In the genomic region with DNA sequence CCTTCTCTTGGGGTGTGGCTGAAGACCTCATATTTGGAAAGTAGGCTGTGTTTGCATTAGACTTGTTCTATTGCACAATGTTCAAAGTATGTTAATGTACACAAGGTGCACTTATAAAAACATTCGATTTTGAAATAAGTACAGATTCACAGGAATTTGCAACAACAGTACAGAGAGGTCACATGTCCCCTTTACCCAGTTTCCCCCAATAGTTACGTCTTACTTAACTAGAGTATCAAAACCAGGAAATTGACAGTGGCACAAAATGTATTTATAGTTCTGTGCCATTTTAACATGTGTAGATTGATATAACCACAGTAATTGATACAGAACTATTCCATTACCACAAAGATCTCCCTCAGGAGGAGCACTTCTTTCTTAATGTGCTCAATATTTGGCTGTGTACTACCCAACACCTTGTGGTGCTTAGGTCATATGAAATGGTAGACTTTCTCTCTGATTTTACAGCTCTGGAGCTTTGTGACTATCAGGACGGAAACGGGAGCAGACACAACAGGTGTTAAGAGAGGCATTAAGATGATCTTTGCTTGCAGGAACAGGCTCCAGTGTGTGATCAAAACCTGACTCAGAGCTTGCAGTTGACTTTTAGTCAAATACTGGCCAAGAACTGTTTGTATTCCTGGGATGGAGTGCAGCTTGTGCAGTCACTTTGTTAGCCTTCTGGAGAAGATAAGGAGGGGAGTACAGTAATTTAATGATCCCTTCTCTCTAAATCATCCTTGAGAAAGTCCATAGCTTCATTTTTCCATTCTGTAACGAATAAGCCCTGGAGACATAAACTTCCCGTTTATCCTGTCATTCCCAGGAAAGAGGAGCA, we compare ENCODE assay signal across 12 cellular contexts. TPM values are rescaled to one million over a fixed set of nuclear protein-coding genes. Genes with fewer than 3 reads are reported as not detected.
DNase-seq lines count a peak whose midpoint lies in the region; ATAC-seq and TF ChIP-seq lines count a peak whose summit lies in the region.
"Had no signal": no experiment of that assay in that cellular context is flagged by ENCODE, and none has a peak within 500 bp of the region (broad histone marks: within the 10 kb centered on the region; RNA-seq: fewer than 3 reads in every experiment).

No MANE protein-coding gene starts in this region.

- peaks cover 14% of the 10 kb centered on the region for H3K27me3 Mint-ChIP-seq in nephron (ENCODE audit: low read depth)
- peaks cover 0 to 2% (median 1%) of the 10 kb centered on the region in 3 donors for H3K27me3 Mint-ChIP-seq in CD14-positive monocyte (ENCODE audit: low read depth in 3 of 3)
- H3K27me3 Mint-ChIP-seq: effector memory CD8-positive, alpha-beta T cell had no signal

- TF ChIP-seq CTCF in coronary artery (IDR thresholded peaks at IDR 0.05): no peak
- no peak for TF ChIP-seq CTCF in nephron (IDR thresholded peaks at IDR 0.05; ENCODE audit: unreplicated experiment in 3 of 3)
- TF ChIP-seq CTCF in CD14-positive monocyte (IDR thresholded peaks at IDR 0.05): no peak

- DNase-seq in AML-193 (lab: John Stamatoyannopoulos, UW) (peak; percentile 26 to 37), LoVo (ENCODE audit: low spot score) (peak; percentile 41), coronary artery (ENCODE audit: low spot score) (no peak), amygdala (lab: John Stamatoyannopoulos, UW) (no peak), CD14-positive monocyte (ENCODE audit: low spot score) (no peak), DMS114 treated with DMSO at 0.1 percent for 48 hours (lab: John Stamatoyannopoulos, UW; ENCODE audit: unreplicated experiment) (no peak)
- DNase-seq: effector memory CD8-positive, alpha-beta T cell; GF-D8 had no signal

- H3K4me3 ChIP-seq in coronary artery: peak overlapping the region; percentile 1

- H3K27ac Mint-ChIP-seq in nephron (peak overlapping the region; percentile 23 to 66 (median 59)), CD14-positive monocyte (peak overlapping the region in 2 of 7 donors; percentile 32 to 51)
- H3K27ac Mint-ChIP-seq: progenitor cell of endocrine pancreas had no signal

- H3K4me3 Mint-ChIP-seq in nephron (peak overlapping the region in 2 of 3 experiments; percentile 26 to 33), CD14-positive monocyte (no peak overlapping the region)

- H3K4me1 Mint-ChIP-seq in nephron (peaks cover 35% of the 10 kb centered on the region), CD14-positive monocyte (peaks cover 39% of the 10 kb centered on the region)

- H3K36me3 Mint-ChIP-seq in nephron (ENCODE audit: low read depth) (no peaks in the 10 kb centered on the region), CD14-positive monocyte (peaks cover 0 to 1% of the 10 kb centered on the region in 2 donors)

- no peak for ATAC-seq in GM21515 (IDR thresholded peaks at IDR 0.05; ENCODE audit: unreplicated experiment)
- ATAC-seq: effector memory CD8-positive, alpha-beta T cell; HCT116 had no signal

- peak overlapping the region; percentile 71 to 98 for H3K27ac ChIP-seq in coronary artery

- intact Hi-C loops in CD14-positive monocyte (cut with micrococcal nuclease): loop anchor here in 1 of 2 donors (5.0 kb wide), 1 partner anchor 170 kb away; a partner anchor contains a TSS

- H3K9me3 Mint-ChIP-seq in nephron (peaks cover 1% of the 10 kb centered on the region), CD14-positive monocyte (peaks cover 0 to 5% (median under 1%) of the 10 kb centered on the region in 7 donors)

RNA-seq across cellular contexts. Expression of a gene that starts 2.7 kb away (rescaled TPM):
- 10 to 100 TPM; 63.8 to 66.9 TPM for polyA plus RNA-seq in CD14-positive monocyte

Comparison
In these comparisons a context has a peak if more than half of its experiments do, and no peak if none do; other contexts are left out.
1. DNase-seq: peak in AML-193 (2 of 2) and LoVo (single experiment); none in coronary artery (single experiment), amygdala (0 of 56), CD14-positive monocyte (single experiment) and DMS114 treated with DMSO at 0.1 percent for 48 hours (single experiment).
2. H3K4me3 Mint-ChIP-seq: peak in nephron (2 of 3); none in CD14-positive monocyte (0 of 2).